Comparison of ENCODE assay signal across 16 cellular contexts in genomic region chr18:79384151-79384807, GRCh38. TPM values are rescaled to one million over a fixed set of nuclear protein-coding genes. Genes with fewer than 3 reads are reported as not detected.
A peak's percentile ranks its signal among the peaks of the same experiment; 100 is the strongest.
DNase-seq lines count a peak whose midpoint lies in the region; ATAC-seq and TF ChIP-seq lines count a peak whose summit lies in the region.
"Had no signal": no experiment of that assay in that cellular context is flagged by ENCODE, and none has a peak within 500 bp of the region (broad histone marks: within the 10 kb centered on the region; RNA-seq: fewer than 3 reads in every experiment).

No MANE protein-coding gene starts in this region.

- CTCF ChIA-PET in CD8-positive, alpha-beta T cell (lab: Charles Lee) = interaction anchor here (1.0 to 9.0 kb wide), 3 partner anchors 15 to 260 kb away, joined by 3 to 109 read pairs (median 3); no protein-coding TSS in a partner anchor
- CTCF ChIA-PET in WTC11 (lab: Charles Lee) = interaction anchor here (0.6 to 0.8 kb wide), 2 partner anchors 12 to 51 kb away, joined by 3 to 6 read pairs; partner anchors contain the start of gene NFATC1

- TF ChIP-seq CTCF in CD8-positive, alpha-beta T cell (IDR thresholded peaks at IDR 0.05) = no peak
- TF ChIP-seq CTCF in WTC11 (IDR thresholded peaks at IDR 0.05) (no peak), mesothelial cell of epicardium (IDR thresholded peaks at IDR 0.05; ENCODE audit: unreplicated experiment) (no peak)

- intact Hi-C loops in CD8-positive, alpha-beta T cell (cut with DNase I, micrococcal nuclease) = loop anchor here in 1 of 2 experiments (5.0 kb wide), 1 partner anchor 53 kb away; no protein-coding TSS in a partner anchor
- intact Hi-C loops in activated T-helper 1 cell treated with anti-CD3 and anti-CD28 coated beads, Interleukin-12 subunit alpha, Interleukin-12 subunit beta, Interleukin-2, Interleukin-4 antibody, amounts not matched to agents 30 ng/mL and 10 ng/mL and 1 ng/mL, durations not matched to agents 14 hours and 24 hours and 36 hours (cut with micrococcal nuclease) = no loop called here

- H3K4me1 Mint-ChIP-seq in CD8-positive, alpha-beta T cell (ENCODE audit: low read depth) = peaks cover 3% of the 10 kb centered on the region
- peaks cover 6% of the 10 kb centered on the region for H3K4me1 Mint-ChIP-seq in WTC11
- H3K4me1 Mint-ChIP-seq in mesothelial cell of epicardium = peaks cover 3% of the 10 kb centered on the region
- peaks cover 9% of the 10 kb centered on the region for H3K4me1 Mint-ChIP-seq in activated T-helper 1 cell treated with anti-CD3 and anti-CD28 coated beads, Interleukin-12 subunit alpha, Interleukin-12 subunit beta, Interleukin-2, Interleukin-4 antibody, amounts not matched to agents 30 ng/mL and 10 ng/mL and 1 ng/mL, durations not matched to agents 14 hours and 24 hours and 36 hours (ENCODE audit: low read depth)

- ATAC-seq in CD8-positive, alpha-beta T cell = no peak
- no peak for ATAC-seq in WTC11
- ATAC-seq: natural killer cell had no signal

- H3K9me3 Mint-ChIP-seq in CD8-positive, alpha-beta T cell = no peaks in the 10 kb centered on the region
- H3K9me3 Mint-ChIP-seq in WTC11 (no peaks in the 10 kb centered on the region), mesothelial cell of epicardium (no peaks in the 10 kb centered on the region)
- no peaks in the 10 kb centered on the region for H3K9me3 Mint-ChIP-seq in activated T-helper 1 cell treated with anti-CD3 and anti-CD28 coated beads, Interleukin-12 subunit alpha, Interleukin-12 subunit beta, Interleukin-2, Interleukin-4 antibody, amounts not matched to agents 30 ng/mL and 10 ng/mL and 1 ng/mL, durations not matched to agents 14 hours and 24 hours and 36 hours
- H3K9me3 Mint-ChIP-seq: activated naive CD4-positive, alpha-beta T cell treated with anti-CD3 and anti-CD28 coated beads, Interleukin-2, amount 50 U/mL, for 24 hours; CD4-positive, alpha-beta T cell; IgD-negative memory B cell; natural killer cell had no signal

- H3K27me3 Mint-ChIP-seq in CD8-positive, alpha-beta T cell (ENCODE audit: low read depth) = no peaks in the 10 kb centered on the region
- H3K27me3 Mint-ChIP-seq in WTC11 (ENCODE audit: low read depth) (peaks cover 10% of the 10 kb centered on the region), mesothelial cell of epicardium (ENCODE audit: low read depth) (peaks cover 23% of the 10 kb centered on the region)
- peaks cover 5% of the 10 kb centered on the region for H3K27me3 Mint-ChIP-seq in activated T-helper 1 cell treated with anti-CD3 and anti-CD28 coated beads, Interleukin-12 subunit alpha, Interleukin-12 subunit beta, Interleukin-2, Interleukin-4 antibody, amounts not matched to agents 30 ng/mL and 10 ng/mL and 1 ng/mL, durations not matched to agents 14 hours and 24 hours and 36 hours (ENCODE audit: insufficient read depth)
- H3K27me3 Mint-ChIP-seq: activated naive CD4-positive, alpha-beta T cell treated with anti-CD3 and anti-CD28 coated beads, Interleukin-2, amount 50 U/mL, for 24 hours; CD4-positive, alpha-beta T cell had no signal

- in situ Hi-C loops in G401 (cut with HindIII; ENCODE audit: low sequenced_read_pairs) = loop anchor here (10.0 kb wide), 1 partner anchor 201 kb away; no protein-coding TSS in a partner anchor

- peak overlapping the region; percentile 52 for H3K27ac Mint-ChIP-seq in CD8-positive, alpha-beta T cell
- H3K27ac Mint-ChIP-seq in WTC11 (0 out of 2 replicates have a peak overlapping the region, but pooled peaks have one; percentile 58), mesothelial cell of epicardium (peak overlapping the region; percentile 50)
- no peak overlapping the region for H3K27ac Mint-ChIP-seq in activated T-helper 1 cell treated with anti-CD3 and anti-CD28 coated beads, Interleukin-12 subunit alpha, Interleukin-12 subunit beta, Interleukin-2, Interleukin-4 antibody, amounts not matched to agents 30 ng/mL and 10 ng/mL and 1 ng/mL, durations not matched to agents 14 hours and 24 hours and 36 hours
- H3K27ac Mint-ChIP-seq: activated naive CD4-positive, alpha-beta T cell treated with anti-CD3 and anti-CD28 coated beads, Interleukin-2, amount 50 U/mL, for 24 hours; CD4-positive, alpha-beta T cell; IgD-negative memory B cell; natural killer cell had no signal

- H3K27me3 ChIP-seq in CD8-positive, alpha-beta T cell (ENCODE audit: insufficient read depth, low read length) = no peaks in the 10 kb centered on the region

- no peak overlapping the region for H3K4me3 ChIP-seq in CD8-positive, alpha-beta T cell (ENCODE audit: low read depth, low read length)

- no peak overlapping the region for H3K4me3 Mint-ChIP-seq in CD8-positive, alpha-beta T cell
- H3K4me3 Mint-ChIP-seq in WTC11 (no peak overlapping the region), mesothelial cell of epicardium (no peak overlapping the region)
- H3K4me3 Mint-ChIP-seq in activated T-helper 1 cell treated with anti-CD3 and anti-CD28 coated beads, Interleukin-12 subunit alpha, Interleukin-12 subunit beta, Interleukin-2, Interleukin-4 antibody, amounts not matched to agents 30 ng/mL and 10 ng/mL and 1 ng/mL, durations not matched to agents 14 hours and 24 hours and 36 hours = no peak overlapping the region
- H3K4me3 Mint-ChIP-seq: activated naive CD4-positive, alpha-beta T cell treated with anti-CD3 and anti-CD28 coated beads, Interleukin-2, amount 50 U/mL, for 24 hours; CD4-positive, alpha-beta T cell; IgD-negative memory B cell; natural killer cell had no signal

- DNase-seq in DMS53 (lab: John Stamatoyannopoulos, UW) (peak; percentile 43), DMS53 treated with DMSO at 0.1 percent for 48 hours (lab: John Stamatoyannopoulos, UW; ENCODE audit: unreplicated experiment) (no peak), WTC11 (ENCODE audit: low spot score) (no peak), mesothelial cell of epicardium (ENCODE audit: low spot score in 2 of 2, unreplicated experiment in 2 of 2) (no peak), G401 (ENCODE audit: low spot score) (no peak)
- DNase-seq in CD8-positive, alpha-beta T cell = no peak
- no peak for DNase-seq in stimulated activated CD4-positive, alpha-beta T cell treated with anti-CD3 and anti-CD28 coated beads, Interleukin-2, amount 100 ng/mL, for 48 hours
- DNase-seq in activated T-helper 1 cell treated with anti-CD3 and anti-CD28 coated beads, Interleukin-12 subunit alpha, Interleukin-12 subunit beta, Interleukin-2, Interleukin-4 antibody, amounts not matched to agents 30 ng/mL and 10 ng/mL and 1 ng/mL, durations not matched to agents 14 hours and 24 hours and 36 hours (ENCODE audit: low spot score) = no peak
- DNase-seq: caudate nucleus, natural killer cell, NCI-H1105, NCI-H510A had no signal

- no peaks in the 10 kb centered on the region for H3K36me3 ChIP-seq in CD8-positive, alpha-beta T cell (ENCODE audit: insufficient read depth, low read length)

- H3K36me3 Mint-ChIP-seq in CD8-positive, alpha-beta T cell = no peaks in the 10 kb centered on the region
- H3K36me3 Mint-ChIP-seq in WTC11 = no peaks in the 10 kb centered on the region
- H3K36me3 Mint-ChIP-seq in mesothelial cell of epicardium = no peaks in the 10 kb centered on the region
- no peaks in the 10 kb centered on the region for H3K36me3 Mint-ChIP-seq in activated T-helper 1 cell treated with anti-CD3 and anti-CD28 coated beads, Interleukin-12 subunit alpha, Interleukin-12 subunit beta, Interleukin-2, Interleukin-4 antibody, amounts not matched to agents 30 ng/mL and 10 ng/mL and 1 ng/mL, durations not matched to agents 14 hours and 24 hours and 36 hours (ENCODE audit: low read depth)
- H3K36me3 Mint-ChIP-seq: activated naive CD4-positive, alpha-beta T cell treated with anti-CD3 and anti-CD28 coated beads, Interleukin-2, amount 50 U/mL, for 24 hours; IgD-negative memory B cell; natural killer cell had no signal

- no peaks in the 10 kb centered on the region for H3K9me3 ChIP-seq in CD8-positive, alpha-beta T cell (ENCODE audit: low read length)

- peaks cover 4% of the 10 kb centered on the region for H3K4me1 ChIP-seq in CD8-positive, alpha-beta T cell (ENCODE audit: insufficient read depth, low read length)

- no peak overlapping the region for H3K27ac ChIP-seq in CD8-positive, alpha-beta T cell (ENCODE audit: low read depth, low read length)
- H3K27ac ChIP-seq: 22Rv1 had no signal

- POLR2A ChIA-PET in CD8-positive, alpha-beta T cell (lab: Charles Lee) = no interaction called here
- POLR2A ChIA-PET in WTC11 (lab: Charles Lee) = no interaction called here

TF ChIP-seq in WTC11, 78 proteins besides CTCF, POLR2A, EP300 and RAD21 (continues in another document):
- TF ChIP-seq ZNF263 (CRISPR knock-in tag; IDR thresholded peaks at IDR 0.05; ENCODE audit: low read depth) = no peak
- no peak for TF ChIP-seq CDX4 (CRISPR knock-in tag; IDR thresholded peaks at IDR 0.05; ENCODE audit: borderline replicate concordance)
- TF ChIP-seq NFATC4 (CRISPR knock-in tag; IDR thresholded peaks at IDR 0.05) = no peak
- TF ChIP-seq KAT7 (CRISPR knock-in tag; IDR thresholded peaks at IDR 0.05; ENCODE audit: borderline replicate concordance) = no peak
- TF ChIP-seq ZNF416 (CRISPR knock-in tag; IDR thresholded peaks at IDR 0.05) = no peak
- no peak for TF ChIP-seq USF2 (CRISPR knock-in tag; IDR thresholded peaks at IDR 0.05)
- no peak for TF ChIP-seq NFYB (CRISPR knock-in tag; conservative IDR thresholded peaks at IDR 0.05; ENCODE audit: low read depth)
- no peak for TF ChIP-seq SOX15 (CRISPR knock-in tag; IDR thresholded peaks at IDR 0.05)

RNA-seq across cellular contexts. Expression of gene NFATC1, which starts 11.5 kb away (rescaled TPM):
- total RNA-seq in CD8-positive, alpha-beta T cell = 10 to 100 TPM; 91.1 to 93.7 TPM
- total RNA-seq in WTC11 (2021) = 17.6 to 20.2 TPM (median 17.6 TPM) in 3 replicates
- 13.4 to 17.5 TPM (median 13.4 TPM) in 3 replicates for total RNA-seq in mesothelial cell of epicardium
- total RNA-seq in activated T-helper 1 cell treated with anti-CD3 and anti-CD28 coated beads, Interleukin-12 subunit alpha, Interleukin-12 subunit beta, Interleukin-2, Interleukin-4 antibody, amounts not matched to agents 30 ng/mL and 10 ng/mL and 1 ng/mL, durations not matched to agents 14 hours and 24 hours and 36 hours = 102 and 103 TPM in 2 replicates
- 6.8 and 11.9 TPM in 2 replicates for total RNA-seq in G401 (2014; rRNA removed; shearing (Covaris generic))
